Comparison of ENCODE assay signal across 1 cellular context in genomic region chr6:109705258-109705657, GRCh38.
TF ChIP-seq lines count a peak whose summit lies in the region.

No MANE protein-coding gene starts in this region.

TF ChIP-seq in HepG2, 621 proteins besides CTCF, POLR2A, EP300 and RAD21 (continued from another document and continues in another):
- no peak for TF ChIP-seq RNF219 (CRISPR knock-in tag; IDR thresholded peaks at IDR 0.05)
- no peak for TF ChIP-seq SMAD3 (CRISPR knock-in tag; IDR thresholded peaks at IDR 0.05)
- TF ChIP-seq ZMAT3 (CRISPR knock-in tag; conservative IDR thresholded peaks at IDR 0.05) = no peak
- no peak for TF ChIP-seq U2AF1 (optimal IDR thresholded peaks at IDR 0.05; ENCODE audit: low read depth, low read length)
- TF ChIP-seq ZSCAN9 (CRISPR knock-in tag; IDR thresholded peaks at IDR 0.05; ENCODE audit: borderline replicate concordance) = 0 out of 2 replicates have a peak, but pooled peaks have one; percentile 35
- no peak for TF ChIP-seq GLMP (CRISPR knock-in tag; IDR thresholded peaks at IDR 0.05; ENCODE audit: borderline replicate concordance)
- peak; percentile 85 for TF ChIP-seq XRCC5 (optimal IDR thresholded peaks at IDR 0.05; ENCODE audit: low read length)
- TF ChIP-seq FOXK2 (IDR thresholded peaks at IDR 0.05) = no peak
- no peak for TF ChIP-seq ZFAT (CRISPR knock-in tag; conservative IDR thresholded peaks at IDR 0.05)
- TF ChIP-seq SOX6 (IDR thresholded peaks at IDR 0.05) = no peak
- TF ChIP-seq SOX6 (CRISPR knock-in tag; IDR thresholded peaks at IDR 0.05) = no peak
- TF ChIP-seq KDM2A (CRISPR knock-in tag; IDR thresholded peaks at IDR 0.05; ENCODE audit: borderline replicate concordance, low read depth) = no peak
- no peak for TF ChIP-seq ELF1 (CRISPR knock-in tag; IDR thresholded peaks at IDR 0.05)
- TF ChIP-seq ZNF20 (CRISPR knock-in tag; IDR thresholded peaks at IDR 0.05) = no peak
- no peak for TF ChIP-seq ZNF784 (CRISPR knock-in tag; IDR thresholded peaks at IDR 0.05; ENCODE audit: borderline replicate concordance)
- peak; percentile 70; the same call in 1 of the 2 replicates for TF ChIP-seq HOXA5 (CRISPR knock-in tag; IDR thresholded peaks at IDR 0.05)
- no peak for TF ChIP-seq ZNF687 (CRISPR knock-in tag; IDR thresholded peaks at IDR 0.05)
- TF ChIP-seq DR1 (CRISPR knock-in tag; IDR thresholded peaks at IDR 0.05) = no peak
- TF ChIP-seq FOSL2 (CRISPR knock-in tag; IDR thresholded peaks at IDR 0.05) = 0 out of 2 replicates have a peak, but pooled peaks have one; percentile 28
- no peak for TF ChIP-seq NFRKB (IDR thresholded peaks at IDR 0.05)
- TF ChIP-seq ZGPAT (CRISPR knock-in tag; IDR thresholded peaks at IDR 0.05) = 0 out of 2 replicates have a peak, but pooled peaks have one; percentile 21
- TF ChIP-seq ZNF619 (CRISPR knock-in tag; IDR thresholded peaks at IDR 0.05) = no peak
- TF ChIP-seq ATM (IDR thresholded peaks at IDR 0.05; ENCODE audit: borderline replicate concordance) = no peak
- no peak for TF ChIP-seq KDM5A (IDR thresholded peaks at IDR 0.05; ENCODE audit: borderline replicate concordance, low read length)
- no peak for TF ChIP-seq ZNF549 (CRISPR knock-in tag; IDR thresholded peaks at IDR 0.05)
- TF ChIP-seq IRF2 (CRISPR knock-in tag; IDR thresholded peaks at IDR 0.05) = peak; percentile 68; the same call in 1 of the 2 replicates
- no peak for TF ChIP-seq ZNF749 (CRISPR knock-in tag; IDR thresholded peaks at IDR 0.05; ENCODE audit: borderline replicate concordance)
- no peak for TF ChIP-seq KLF15 (CRISPR knock-in tag; IDR thresholded peaks at IDR 0.05; ENCODE audit: borderline replicate concordance)
- TF ChIP-seq HNRNPUL1 (IDR thresholded peaks at IDR 0.05; ENCODE audit: low read depth, low read length) = no peak
- no peak for TF ChIP-seq SRSF1 (optimal IDR thresholded peaks at IDR 0.05; ENCODE audit: low read depth, low read length)
- TF ChIP-seq U2AF2 (IDR thresholded peaks at IDR 0.05; ENCODE audit: low read depth, low read length) = no peak
- no peak for TF ChIP-seq HIC2 (CRISPR knock-in tag; IDR thresholded peaks at IDR 0.05; ENCODE audit: low read depth)
- no peak for TF ChIP-seq ZNF329 (CRISPR knock-in tag; IDR thresholded peaks at IDR 0.05; ENCODE audit: low read depth)
- no peak for TF ChIP-seq ZEB1 (IDR thresholded peaks at IDR 0.05; ENCODE audit: insufficient replicate concordance, low read depth)
- no peak for TF ChIP-seq DMTF1 (CRISPR knock-in tag; IDR thresholded peaks at IDR 0.05)
- no peak for TF ChIP-seq GABPA (IDR thresholded peaks at IDR 0.05; ENCODE audit: low read depth, low read length)
- no peak for TF ChIP-seq GABPA (CRISPR knock-in tag; IDR thresholded peaks at IDR 0.05; ENCODE audit: low read depth)
- no peak for TF ChIP-seq PHF8 (CRISPR knock-in tag; IDR thresholded peaks at IDR 0.05)
- no peak for TF ChIP-seq ZNF605 (CRISPR knock-in tag; IDR thresholded peaks at IDR 0.05)
- TF ChIP-seq HDAC1 (CRISPR knock-in tag; IDR thresholded peaks at IDR 0.05) = no peak
- no peak for TF ChIP-seq NPAS2 (CRISPR knock-in tag; IDR thresholded peaks at IDR 0.05; ENCODE audit: borderline replicate concordance)
- TF ChIP-seq NONO (IDR thresholded peaks at IDR 0.05) = no peak
- no peak for TF ChIP-seq NONO (CRISPR knock-in tag; conservative IDR thresholded peaks at IDR 0.05)
- no peak for TF ChIP-seq PAXIP1 (CRISPR knock-in tag; conservative IDR thresholded peaks at IDR 0.05)
